18 cellular contexts compared by ENCODE assay signal in genomic region chr3:99862208-99862607, GRCh38. TPM values are rescaled to one million over a fixed set of nuclear protein-coding genes. Genes with fewer than 3 reads are reported as not detected.
DNase-seq lines count a peak whose midpoint lies in the region; ATAC-seq and TF ChIP-seq lines count a peak whose summit lies in the region.
"Had no signal": no experiment of that assay in that cellular context is flagged by ENCODE, and none has a peak within 500 bp of the region (broad histone marks: within the 10 kb centered on the region; RNA-seq: fewer than 3 reads in every experiment).

No MANE protein-coding gene starts in this region.

- H3K4me1 ChIP-seq in psoas muscle, result peaks cover 54% of the 10 kb centered on the region
- H3K4me1 ChIP-seq: Peyer's patch, thyroid gland had no signal

- 38 to 54% (median 47%) methylated on average over 2 of the region's 2 CpGs for WGBS in psoas muscle, 3 donors

- H3K27me3 ChIP-seq in MG63, result no peaks in the 10 kb centered on the region
- no peaks in the 10 kb centered on the region for H3K27me3 ChIP-seq in psoas muscle (ENCODE audit: insufficient read depth in 3 of 3, low read length in 2 of 3)
- H3K27me3 ChIP-seq: Peyer's patch, thyroid gland had no signal

- H3K9me3 ChIP-seq in MG63 (no peaks in the 10 kb centered on the region), psoas muscle (no peaks in the 10 kb centered on the region)
- H3K9me3 ChIP-seq: Peyer's patch, thyroid gland had no signal

- intact Hi-C loops in psoas muscle (cut with DNase I), result no loop called here
- intact Hi-C loops in cardiac septum (cut with DNase I), result no loop called here

- DNase-seq in AG08396 (ENCODE audit: low spot score) (peak; percentile 52), MG63 (peak; percentile 54), dermis microvascular lymphatic vessel endothelial cell (ENCODE audit: low read depth in 2 of 2) (peak; percentile 46 to 68), psoas muscle (no peak), NCI-H1048 (lab: John Stamatoyannopoulos, UW) (no peak), cardiac septum (ENCODE audit: low spot score) (no peak), NCI-H1105 treated with DMSO at 0.1 percent for 48 hours (lab: John Stamatoyannopoulos, UW) (no peak)
- DNase-seq in activated CD8-positive, alpha-beta memory T cell treated with anti-CD3 and anti-CD28 coated beads for 24 hours, result no peak
- DNase-seq: activated CD8-positive, alpha-beta T cell treated with anti-CD3 and anti-CD28 coated beads, Interleukin-2, amount 10 ng/mL, durations not matched to agents 7 days and 5 days; DMS53; GOT3; left colon; MV-4-11; naive thymus-derived CD4-positive, alpha-beta T cell; NCI-H226; Peyer's patch; thyroid gland had no signal

- H3K4me3 ChIP-seq in MG63, result no peak overlapping the region
- H3K4me3 ChIP-seq in psoas muscle, result no peak overlapping the region
- H3K4me3 ChIP-seq: Peyer's patch, skin epidermis, thyroid gland had no signal

- H3K27ac ChIP-seq in psoas muscle, result peak overlapping the region; percentile 56
- H3K27ac ChIP-seq: thyroid gland had no signal

- TF ChIP-seq CTCF in psoas muscle (IDR thresholded peaks at IDR 0.05), result no peak

- H3K36me3 ChIP-seq in MG63 (peaks cover 78% of the 10 kb centered on the region), psoas muscle (ENCODE audit: insufficient read depth in 1 of 2, low read depth in 1 of 2) (peaks cover 3 to 55% of the 10 kb centered on the region in 2 donors)
- H3K36me3 ChIP-seq: thyroid gland had no signal

- ATAC-seq in psoas muscle, result peak in 3 of 4 donors; percentile 41 to 44 (median 43)
- ATAC-seq: activated CD8-positive, alpha-beta T cell treated with anti-CD3 and anti-CD28 coated beads, Interleukin-2, amount 10 ng/mL, durations not matched to agents 7 days and 5 days; left colon; naive thymus-derived CD4-positive, alpha-beta T cell had no signal

RNA-seq across cellular contexts. Expression of gene CMSS1, which starts 44.5 kb away (rescaled TPM):
- 48.9 and 141 TPM in 2 replicates for total RNA-seq in MG63 (2014; rRNA removed; shearing (Covaris generic); ENCODE audit: low replicate concordance)
- total RNA-seq in dermis microvascular lymphatic vessel endothelial cell (5.9 and 7.7 TPM in 2 replicates), psoas muscle (100 to 1,000 TPM in 1 of 4 donors, 10 to 100 TPM in 3; 18.4 to 174 (median 56.1) TPM), cardiac septum (22.0 TPM)
- 10 to 100 TPM; 51.4 to 85.6 (median 58.8) TPM for polyA plus RNA-seq in psoas muscle

Comparison
In these comparisons a context has a peak if more than half of its experiments do, and no peak if none do; other contexts are left out.
1. DNase-seq: peak in AG08396 (single experiment), MG63 (single experiment) and dermis microvascular lymphatic vessel endothelial cell (2 of 2); none in psoas muscle (0 of 2), NCI-H1048 (single experiment), activated CD8-positive, alpha-beta memory T cell treated with anti-CD3 and anti-CD28 coated beads for 24 hours (single experiment), cardiac septum (single experiment) and NCI-H1105 treated with DMSO at 0.1 percent for 48 hours (single experiment).